ENCODE assay signal across 13 cellular contexts in genomic region chr6:37525460-37526357, GRCh38. TPM values are rescaled to one million over a fixed set of nuclear protein-coding genes. Genes with fewer than 3 reads are reported as not detected.
A peak's percentile ranks its signal among the peaks of the same experiment; 100 is the strongest.
DNase-seq lines count a peak whose midpoint lies in the region; ATAC-seq and TF ChIP-seq lines count a peak whose summit lies in the region.
"Had no signal": no experiment of that assay in that cellular context is flagged by ENCODE, and none has a peak within 500 bp of the region (broad histone marks: within the 10 kb centered on the region; RNA-seq: fewer than 3 reads in every experiment).

No MANE protein-coding gene starts in this region.

- H3K27me3 ChIP-seq in WERI-Rb-1 (ENCODE audit: insufficient read depth, low read depth, severe bottlenecking) (no peaks in the 10 kb centered on the region), sigmoid colon (peaks cover 0 to 33% (median 0%) of the 10 kb centered on the region in 3 donors)

- H3K36me3 ChIP-seq in WERI-Rb-1 (no peaks in the 10 kb centered on the region), sigmoid colon (no peaks in the 10 kb centered on the region)
- H3K36me3 ChIP-seq: esophagus muscularis mucosa had no signal

- peak overlapping the region; percentile 49; the same call in 1 of the 2 replicates for H3K27ac ChIP-seq in WERI-Rb-1
- H3K27ac ChIP-seq in sigmoid colon = no peak overlapping the region
- H3K27ac ChIP-seq: esophagus muscularis mucosa had no signal

- H3K4me1 Mint-ChIP-seq in immature natural killer cell = peaks cover 0 to 10% of the 10 kb centered on the region in 2 donors

- no peak for TF ChIP-seq EP300 in sigmoid colon (IDR thresholded peaks at IDR 0.05)

- no peaks in the 10 kb centered on the region for H3K36me3 Mint-ChIP-seq in immature natural killer cell

- no peaks in the 10 kb centered on the region for H3K4me1 ChIP-seq in sigmoid colon
- H3K4me1 ChIP-seq: esophagus muscularis mucosa had no signal

- TF ChIP-seq CTCF in WERI-Rb-1 (IDR thresholded peaks at IDR 0.05; ENCODE audit: low read depth, low read length) (peak; percentile 23; the same call in 1 of the 2 replicates), sigmoid colon (IDR thresholded peaks at IDR 0.05) (no peak)

- ATAC-seq in HG02763 (IDR thresholded peaks at IDR 0.05; ENCODE audit: unreplicated experiment) = no peak

- intact Hi-C loops in sigmoid colon (cut with DNase I) = no loop called here

- H3K4me3 Mint-ChIP-seq in immature natural killer cell = no peak overlapping the region

- peak; percentile 71 for DNase-seq in Daoy (ENCODE audit: low read depth)
- peak; percentile 48 for DNase-seq in HuH-7 (ENCODE audit: low spot score)
- DNase-seq in WERI-Rb-1 = peak; percentile 45
- DNase-seq in iPS-NIHi11 (ENCODE audit: low spot score) = peak; percentile 87
- DNase-seq in sigmoid colon = no peak
- no peak for DNase-seq in immature natural killer cell
- DNase-seq in AML-193 (lab: John Stamatoyannopoulos, UW) = no peak
- DNase-seq: activated CD4-positive, alpha-beta T cell treated with anti-CD3 and anti-CD28 coated beads, Interleukin-2, amount 50 U/mL, for 1 hour; amniotic stem cell; SHP77 had no signal

- H3K27ac Mint-ChIP-seq in immature natural killer cell = peak overlapping the region in 1 of 6 donors; percentile 32

- H3K9me3 ChIP-seq in WERI-Rb-1 (ENCODE audit: severe bottlenecking) (no peaks in the 10 kb centered on the region), sigmoid colon (no peaks in the 10 kb centered on the region)
- H3K9me3 ChIP-seq: esophagus muscularis mucosa had no signal

- H3K4me3 ChIP-seq in WERI-Rb-1 (ENCODE audit: low read depth, low read length) (no peak overlapping the region), sigmoid colon (no peak overlapping the region)
- H3K4me3 ChIP-seq: esophagus muscularis mucosa, lung had no signal

- H3K27me3 Mint-ChIP-seq in immature natural killer cell (ENCODE audit: low read depth in 3 of 3) = peaks cover 8 to 16% (median 13%) of the 10 kb centered on the region in 3 donors

- no peak for TF ChIP-seq POLR2A in sigmoid colon (IDR thresholded peaks at IDR 0.05)

- no peaks in the 10 kb centered on the region for H3K9me3 Mint-ChIP-seq in immature natural killer cell

- 68 to 76% methylated on average over 12 of the region's 12 CpGs for WGBS in sigmoid colon, 2 donors

RNA-seq across cellular contexts. Expression of gene CCDC167, which starts 26.0 kb away (rescaled TPM):
- 115 and 126 TPM in 2 replicates for total RNA-seq in Daoy (2014; rRNA removed; shearing (Covaris generic))
- total RNA-seq in sigmoid colon = 10 to 100 TPM; 16.0 to 36.4 (median 22.0) TPM
- polyA plus RNA-seq in sigmoid colon (10 to 100 TPM; 13.8 to 54.0 (median 30.3) TPM), immature natural killer cell (100 to 1,000 TPM in 1 of 3 donors, 10 to 100 TPM in 2; 78.7 to 115 (median 79.3) TPM)

Comparison
In these comparisons a context has a peak if more than half of its experiments do, and no peak if none do; other contexts are left out.
1. DNase-seq: peak in Daoy (single experiment), HuH-7 (single experiment), WERI-Rb-1 (single experiment) and iPS-NIHi11 (single experiment); none in sigmoid colon (single experiment), immature natural killer cell (0 of 3) and AML-193 (0 of 2).